Comparison of ENCODE assay signal across 16 cellular contexts in genomic region chr22:44380716-44381500, GRCh38.
A peak's percentile ranks its signal among the peaks of the same experiment; 100 is the strongest.
DNase-seq lines count a peak whose midpoint lies in the region; ATAC-seq and TF ChIP-seq lines count a peak whose summit lies in the region.
"Had no signal": no experiment of that assay in that cellular context is flagged by ENCODE, and none has a peak within 500 bp of the region (broad histone marks: within the 10 kb centered on the region; RNA-seq: fewer than 3 reads in every experiment).

No MANE protein-coding gene starts in this region.

- H3K4me1 ChIP-seq in BLaER1 = peaks cover 16% of the 10 kb centered on the region
- H3K4me1 ChIP-seq in GM23338 (ENCODE audit: insufficient read depth) = no peaks in the 10 kb centered on the region
- peaks cover 24% of the 10 kb centered on the region for H3K4me1 ChIP-seq in neural progenitor cell

- no peaks in the 10 kb centered on the region for H3K27me3 ChIP-seq in BLaER1
- H3K27me3 ChIP-seq in GM23338 (ENCODE audit: insufficient read depth) = no peaks in the 10 kb centered on the region
- H3K27me3 ChIP-seq in neural progenitor cell = no peaks in the 10 kb centered on the region

- H4K20me1 ChIP-seq in BLaER1 = no peaks in the 10 kb centered on the region
- H4K20me1 ChIP-seq in GM23338 (replicated peaks; ENCODE audit: insufficient read depth) = no peaks in the 10 kb centered on the region
- H4K20me1 ChIP-seq in neural progenitor cell (ENCODE audit: low read depth) = peaks cover 2% of the 10 kb centered on the region

- H2AFZ ChIP-seq in GM23338 = 0 out of 2 replicates have a peak overlapping the region, but pooled peaks have one; percentile 28
- H2AFZ ChIP-seq in neural progenitor cell (replicated peaks) = peak overlapping the region; percentile 86

- H3K27ac ChIP-seq in BLaER1 (no peak overlapping the region), GM23338 (ENCODE audit: low read depth) (no peak overlapping the region), neural progenitor cell (no peak overlapping the region)
- H3K27ac ChIP-seq: VCaP had no signal

- H3K9me3 ChIP-seq in BLaER1 (no peaks in the 10 kb centered on the region), neural progenitor cell (ENCODE audit: low read depth) (peaks cover 14% of the 10 kb centered on the region)

- H3K9ac ChIP-seq in BLaER1 (no peak overlapping the region), neural progenitor cell (no peak overlapping the region)

- no peak for ATAC-seq in GM23338
- ATAC-seq in stimulated activated naive B cell treated with anti-CD40 and anti-IgM and Interleukin-4, amounts not matched to agents 10 μg/mL and 1 μg/mL and 100 μg/mL, for 72 hours (replicated peaks) = no peak
- ATAC-seq: activated CD8-positive, alpha-beta T cell treated with anti-CD3 and anti-CD28 coated beads for 36 hours; naive thymus-derived CD4-positive, alpha-beta T cell had no signal

- no peaks in the 10 kb centered on the region for H3K9me2 ChIP-seq in GM23338 (ENCODE audit: insufficient read depth)

- H3K4me1 Mint-ChIP-seq in GM23338 (peaks cover 4% of the 10 kb centered on the region; the same call in 2 of the 3 replicates), neural progenitor cell (peaks cover 33% of the 10 kb centered on the region)
- H3K4me1 Mint-ChIP-seq in stimulated activated naive B cell treated with anti-CD40 and anti-IgM and Interleukin-4, amounts not matched to agents 10 μg/mL and 1 μg/mL and 100 μg/mL, for 72 hours = no peaks in the 10 kb centered on the region
- H3K4me1 Mint-ChIP-seq: B cell; naive thymus-derived CD4-positive, alpha-beta T cell had no signal

- H3K79me2 ChIP-seq in GM23338 (replicated peaks; ENCODE audit: insufficient read depth) (no peaks in the 10 kb centered on the region), neural progenitor cell (ENCODE audit: low read depth) (no peaks in the 10 kb centered on the region)

- H3F3A ChIP-seq in GM23338 (replicated peaks; ENCODE audit: low read depth) (no peaks in the 10 kb centered on the region), neural progenitor cell (ENCODE audit: low read depth) (peaks cover 7% of the 10 kb centered on the region)

- H3K4me2 ChIP-seq in BLaER1 (peak overlapping the region; percentile 49), GM23338 (no peak overlapping the region), neural progenitor cell (peak overlapping the region; percentile 57)

- H3K36me3 Mint-ChIP-seq in GM23338 (ENCODE audit: low read depth) (no peaks in the 10 kb centered on the region), neural progenitor cell (no peaks in the 10 kb centered on the region)
- peaks cover 0 to 1% of the 10 kb centered on the region in 2 donors for H3K36me3 Mint-ChIP-seq in stimulated activated naive B cell treated with anti-CD40 and anti-IgM and Interleukin-4, amounts not matched to agents 10 μg/mL and 1 μg/mL and 100 μg/mL, for 72 hours

- DNase-seq in GM23338 (ENCODE audit: low spot score) (no peak), SHP77 treated with DMSO at 0.1 percent for 48 hours (lab: John Stamatoyannopoulos, UW) (peak; percentile 54), neural progenitor cell (ENCODE audit: low spot score) (peak; percentile 74)
- no peak for DNase-seq in stimulated activated naive B cell treated with anti-CD40 and anti-IgM and Interleukin-4, amounts not matched to agents 10 μg/mL and 1 μg/mL and 100 μg/mL, for 72 hours
- DNase-seq in effector CD8-positive, alpha-beta T cell (lab: John Stamatoyannopoulos, UW) = no peak
- no peak for DNase-seq in stimulated activated CD4-positive, alpha-beta T cell treated with anti-CD3 and anti-CD28 coated beads, Interleukin-1b, Interleukin-23, amount 100 ng/mL, for 48 hours
- DNase-seq: activated CD8-positive, alpha-beta T cell treated with anti-CD3 and anti-CD28 coated beads for 36 hours; DMS 273 treated with DMSO at 0.1 percent for 48 hours; foreskin fibroblast; H9; naive thymus-derived CD4-positive, alpha-beta T cell; NCI-H82 had no signal

- H3K9me3 Mint-ChIP-seq in GM23338 = peaks cover 2% of the 10 kb centered on the region; the same call in 1 of the 3 replicates
- peaks cover 5% of the 10 kb centered on the region for H3K9me3 Mint-ChIP-seq in neural progenitor cell
- peaks cover 3 to 10% of the 10 kb centered on the region in 2 donors for H3K9me3 Mint-ChIP-seq in stimulated activated naive B cell treated with anti-CD40 and anti-IgM and Interleukin-4, amounts not matched to agents 10 μg/mL and 1 μg/mL and 100 μg/mL, for 72 hours

- H3K4me3 Mint-ChIP-seq in GM23338 (no peak overlapping the region), neural progenitor cell (no peak overlapping the region)
- no peak overlapping the region for H3K4me3 Mint-ChIP-seq in stimulated activated naive B cell treated with anti-CD40 and anti-IgM and Interleukin-4, amounts not matched to agents 10 μg/mL and 1 μg/mL and 100 μg/mL, for 72 hours
- H3K4me3 Mint-ChIP-seq: activated CD8-positive, alpha-beta T cell treated with anti-CD3 and anti-CD28 coated beads for 36 hours; activated T-helper 1 cell treated with anti-CD3 and anti-CD28 coated beads, Interleukin-12 subunit alpha, Interleukin-12 subunit beta, Interleukin-2, Interleukin-4 antibody, amounts not matched to agents 30 ng/mL and 10 ng/mL and 1 ng/mL, durations not matched to agents 14 hours and 24 hours and 36 hours; B cell; H9; naive thymus-derived CD4-positive, alpha-beta T cell had no signal

- H3K27ac Mint-ChIP-seq in GM23338 (no peak overlapping the region), neural progenitor cell (no peak overlapping the region)
- no peak overlapping the region for H3K27ac Mint-ChIP-seq in stimulated activated naive B cell treated with anti-CD40 and anti-IgM and Interleukin-4, amounts not matched to agents 10 μg/mL and 1 μg/mL and 100 μg/mL, for 72 hours
- H3K27ac Mint-ChIP-seq: activated CD8-positive, alpha-beta T cell treated with anti-CD3 and anti-CD28 coated beads for 36 hours; activated T-helper 1 cell treated with anti-CD3 and anti-CD28 coated beads, Interleukin-12 subunit alpha, Interleukin-12 subunit beta, Interleukin-2, Interleukin-4 antibody, amounts not matched to agents 30 ng/mL and 10 ng/mL and 1 ng/mL, durations not matched to agents 14 hours and 24 hours and 36 hours; B cell; naive thymus-derived CD4-positive, alpha-beta T cell had no signal

- H3K4me3 ChIP-seq in BLaER1 = no peak overlapping the region
- no peak overlapping the region for H3K4me3 ChIP-seq in GM23338
- H3K4me3 ChIP-seq in neural progenitor cell = peak overlapping the region; percentile 9

- H3K27me3 Mint-ChIP-seq in GM23338 (ENCODE audit: insufficient read depth, low read depth, poor library complexity) (peaks cover 10% of the 10 kb centered on the region), neural progenitor cell (ENCODE audit: insufficient read depth, low read depth) (peaks cover 19% of the 10 kb centered on the region)
- H3K27me3 Mint-ChIP-seq in stimulated activated naive B cell treated with anti-CD40 and anti-IgM and Interleukin-4, amounts not matched to agents 10 μg/mL and 1 μg/mL and 100 μg/mL, for 72 hours = peaks cover 29 to 43% of the 10 kb centered on the region in 2 donors

- TF ChIP-seq CTCF in GM23338 (conservative IDR thresholded peaks at IDR 0.05; ENCODE audit: low read depth in 2 of 2) = no peak
- no peak for TF ChIP-seq CTCF in neural progenitor cell (IDR thresholded peaks at IDR 0.05)

- no peaks in the 10 kb centered on the region for H3K36me3 ChIP-seq in BLaER1
- H3K36me3 ChIP-seq in GM23338 (ENCODE audit: insufficient read depth) = no peaks in the 10 kb centered on the region
- H3K36me3 ChIP-seq in neural progenitor cell = peaks cover 4% of the 10 kb centered on the region

TF ChIP-seq in GM23338, 12 proteins besides CTCF, POLR2A, EP300 and RAD21:
- TF ChIP-seq ZNF331 (CRISPR knock-in tag; IDR thresholded peaks at IDR 0.05; ENCODE audit: low read depth) (no peak), ETS1 (IDR thresholded peaks at IDR 0.05) (no peak), ZNF114 (CRISPR knock-in tag; IDR thresholded peaks at IDR 0.05) (no peak), CREB1 (CRISPR knock-in tag; IDR thresholded peaks at IDR 0.05; ENCODE audit: low read depth) (no peak), EZH2phosphoT487 (IDR thresholded peaks at IDR 0.05; ENCODE audit: unreplicated experiment) (no peak)

Comparison
In these comparisons a context has a peak if more than half of its experiments do, and no peak if none do; other contexts are left out.
1. DNase-seq: peak in SHP77 treated with DMSO at 0.1 percent for 48 hours (single experiment) and neural progenitor cell (single experiment); none in GM23338 (single experiment), stimulated activated naive B cell treated with anti-CD40 and anti-IgM and Interleukin-4, amounts not matched to agents 10 μg/mL and 1 μg/mL and 100 μg/mL, for 72 hours (single experiment), effector CD8-positive, alpha-beta T cell (single experiment) and stimulated activated CD4-positive, alpha-beta T cell treated with anti-CD3 and anti-CD28 coated beads, Interleukin-1b, Interleukin-23, amount 100 ng/mL, for 48 hours (single experiment).